ENCODE assay signal across 2 cellular contexts in genomic region chr2:88538362-88538917, GRCh38.
TF ChIP-seq lines count a peak whose summit lies in the region.

No MANE protein-coding gene starts in this region.

TF ChIP-seq in SK-N-SH, 30 proteins besides CTCF, POLR2A, EP300 and RAD21 (continued from another document):
- TF ChIP-seq ZBTB33 (IDR thresholded peaks at IDR 0.05; ENCODE audit: borderline replicate concordance, low read depth) = no peak
- TF ChIP-seq MXI1 (IDR thresholded peaks at IDR 0.05; ENCODE audit: low read depth, low read length) = no peak
- TF ChIP-seq NRF1 (IDR thresholded peaks at IDR 0.05; ENCODE audit: low read depth, low read length) = no peak
- no peak for TF ChIP-seq SIN3A (IDR thresholded peaks at IDR 0.05; ENCODE audit: borderline replicate concordance, low read depth, low read length)
- TF ChIP-seq USF1 (IDR thresholded peaks at IDR 0.05; ENCODE audit: borderline replicate concordance, low read depth) = no peak
- TF ChIP-seq USF2 (IDR thresholded peaks at IDR 0.05; ENCODE audit: borderline replicate concordance, low read depth, low read length) = no peak
- TF ChIP-seq NFIC (IDR thresholded peaks at IDR 0.05; ENCODE audit: borderline replicate concordance) = no peak
- no peak for TF ChIP-seq ELF1 (IDR thresholded peaks at IDR 0.05)

TF ChIP-seq in SK-N-SH treated with all-trans-retinoic acid at 6 μM for 48 hours, 23 proteins besides CTCF, POLR2A, EP300 and RAD21 (continued from another document):
- no peak for TF ChIP-seq ARNTL (CRISPR knock-in tag; IDR thresholded peaks at IDR 0.05; ENCODE audit: borderline replicate concordance, low read depth)
